ENCODE assay signal across 11 cellular contexts in genomic region chr9:73093740-73094379, GRCh38. TPM values are rescaled to one million over a fixed set of nuclear protein-coding genes. Genes with fewer than 3 reads are reported as not detected.
DNase-seq lines count a peak whose midpoint lies in the region; ATAC-seq, FAIRE-seq and TF ChIP-seq lines count a peak whose summit lies in the region.
"Had no signal": no experiment of that assay in that cellular context is flagged by ENCODE, and none has a peak within 500 bp of the region (broad histone marks: within the 10 kb centered on the region; RNA-seq: fewer than 3 reads in every experiment).

No MANE protein-coding gene starts in this region.

- CTCF ChIA-PET in CD4-positive, alpha-beta memory T cell (lab: Charles Lee; ENCODE audit: partially characterized antibody): interaction anchor here (1.7 to 4.4 kb wide), 2 partner anchors 12 kb away, joined by 3 to 14 read pairs; no protein-coding TSS in a partner anchor
- CTCF ChIA-PET in WTC11 (lab: Charles Lee): interaction anchor here (0.7 to 1.3 kb wide), 3 partner anchors 14 to 813 kb away, joined by 3 to 8 read pairs (median 3); no protein-coding TSS in a partner anchor

- no peak for ATAC-seq in pancreas
- no peak for ATAC-seq in GM19397 (IDR thresholded peaks at IDR 0.05; ENCODE audit: unreplicated experiment)
- ATAC-seq in WTC11: no peak

- H3K27me3 Mint-ChIP-seq in CD4-positive, alpha-beta memory T cell: peaks cover 0 to 3% of the 10 kb centered on the region in 2 donors
- no peaks in the 10 kb centered on the region for H3K27me3 Mint-ChIP-seq in WTC11 (ENCODE audit: low read depth)

- no peak overlapping the region for H3K27ac Mint-ChIP-seq in CD4-positive, alpha-beta memory T cell
- no peak overlapping the region for H3K27ac Mint-ChIP-seq in WTC11

- peak; percentile 23 for FAIRE-seq in pancreas (lab: Jason Lieb, UNC)

- peaks cover 2 to 5% (median 4%) of the 10 kb centered on the region in 4 donors for H3K4me1 Mint-ChIP-seq in CD4-positive, alpha-beta memory T cell
- H3K4me1 Mint-ChIP-seq in WTC11: peaks cover 6% of the 10 kb centered on the region; the same call in 1 of the 2 replicates

- peaks cover 10% of the 10 kb centered on the region for H3K4me1 ChIP-seq in CD4-positive, alpha-beta memory T cell (ENCODE audit: insufficient read depth, low read length)
- no peaks in the 10 kb centered on the region for H3K4me1 ChIP-seq in pancreas

- WGBS in pancreas, 2 donors: 66 to 73% methylated on average over 5 of the region's 5 CpGs

- no peaks in the 10 kb centered on the region for H3K9me3 ChIP-seq in CD4-positive, alpha-beta memory T cell (ENCODE audit: control insufficient read depth in 1 of 2, low read length in 2 of 2)
- no peaks in the 10 kb centered on the region for H3K9me3 ChIP-seq in pancreas

- no peak overlapping the region for H3K27ac ChIP-seq in CD4-positive, alpha-beta memory T cell (ENCODE audit: low read depth, low read length)
- H3K27ac ChIP-seq in pancreas: no peak overlapping the region

- H3K36me3 ChIP-seq in CD4-positive, alpha-beta memory T cell (ENCODE audit: insufficient read depth, low read length): no peaks in the 10 kb centered on the region
- no peaks in the 10 kb centered on the region for H3K36me3 ChIP-seq in pancreas

- DNase-seq in CD4-positive, alpha-beta memory T cell: no peak
- DNase-seq in LHCN-M2 (ENCODE audit: low read depth): peak; percentile 45
- DNase-seq in cardiac fibroblast (ENCODE audit: low read depth in 2 of 2): peak; percentile 20 to 56
- no peak for DNase-seq in pancreas
- no peak for DNase-seq in NOMO-1 (lab: John Stamatoyannopoulos, UW; ENCODE audit: unreplicated experiment in 2 of 2)
- DNase-seq in WTC11 (ENCODE audit: low spot score): no peak
- no peak for DNase-seq in activated gamma-delta T cell (lab: John Stamatoyannopoulos, UW)
- DNase-seq: effector CD4-positive, alpha-beta T cell; SHP77; stimulated activated CD4-positive, alpha-beta T cell treated with anti-CD3 and anti-CD28 coated beads, Interleukin-15, amount 100 ng/mL, for 24 hours had no signal

- no peaks in the 10 kb centered on the region for H3K27me3 ChIP-seq in CD4-positive, alpha-beta memory T cell (ENCODE audit: insufficient read depth, low read length)
- no peaks in the 10 kb centered on the region for H3K27me3 ChIP-seq in pancreas

- H3K4me3 Mint-ChIP-seq in CD4-positive, alpha-beta memory T cell: peak overlapping the region in 7 of 8 donors; percentile 39 to 84 (median 68)
- H3K4me3 Mint-ChIP-seq in WTC11: no peak overlapping the region

- H3K9me3 Mint-ChIP-seq in CD4-positive, alpha-beta memory T cell: no peaks in the 10 kb centered on the region
- H3K9me3 Mint-ChIP-seq in WTC11: no peaks in the 10 kb centered on the region

- peak overlapping the region in 1 of 2 donors; percentile 39 for H3K4me3 ChIP-seq in CD4-positive, alpha-beta memory T cell (ENCODE audit: low read length in 2 of 2)
- H3K4me3 ChIP-seq in cardiac fibroblast (replicated peaks in 1 of 2; ENCODE audit: low read depth in 2 of 2, low read length in 2 of 2): peak overlapping the region in 1 of 2 donors; percentile 18
- no peak overlapping the region for H3K4me3 ChIP-seq in pancreas

- H3K36me3 Mint-ChIP-seq in CD4-positive, alpha-beta memory T cell: no peaks in the 10 kb centered on the region
- H3K36me3 Mint-ChIP-seq in WTC11: no peaks in the 10 kb centered on the region

- TF ChIP-seq CTCF in cardiac fibroblast (IDR thresholded peaks at IDR 0.05; ENCODE audit: low read depth, low read length) (no peak), pancreas (IDR thresholded peaks at IDR 0.05) (no peak), WTC11 (IDR thresholded peaks at IDR 0.05) (no peak)

- POLR2A ChIA-PET in CD4-positive, alpha-beta memory T cell (lab: Charles Lee; ENCODE audit: partially characterized antibody): interaction anchor here (0.6 kb wide), 1 partner anchor 789 kb away, joined by 4 read pairs; no protein-coding TSS in a partner anchor
- POLR2A ChIA-PET in WTC11 (lab: Charles Lee): no interaction called here

- intact Hi-C loops in CD4-positive, alpha-beta memory T cell (cut with micrococcal nuclease): no loop called here
- intact Hi-C loops in pancreas (cut with DNase I): loop anchor here in 1 of 3 donors (10.0 kb wide), 1 partner anchor 81 kb away; no protein-coding TSS in a partner anchor

TF ChIP-seq in WTC11, 78 proteins besides CTCF, POLR2A, EP300 and RAD21:
- no peak for TF ChIP-seq USF2 (CRISPR knock-in tag; IDR thresholded peaks at IDR 0.05)
- no peak for TF ChIP-seq NR1H2 (CRISPR knock-in tag; IDR thresholded peaks at IDR 0.05)
- no peak for TF ChIP-seq HMGXB4 (CRISPR knock-in tag; IDR thresholded peaks at IDR 0.05)
- TF ChIP-seq ZNF138 (CRISPR knock-in tag; conservative IDR thresholded peaks at IDR 0.05): no peak
- TF ChIP-seq ARID4B (CRISPR knock-in tag; IDR thresholded peaks at IDR 0.05; ENCODE audit: borderline replicate concordance): no peak
- no peak for TF ChIP-seq MYBL2 (CRISPR knock-in tag; IDR thresholded peaks at IDR 0.05)
- no peak for TF ChIP-seq ZNF219 (CRISPR knock-in tag; IDR thresholded peaks at IDR 0.05; ENCODE audit: borderline replicate concordance)
- no peak for TF ChIP-seq FOXP4 (CRISPR knock-in tag; IDR thresholded peaks at IDR 0.05)

RNA-seq across cellular contexts. Expression of gene ANXA1, which starts 57.8 kb away (rescaled TPM):
- total RNA-seq in CD4-positive, alpha-beta memory T cell: 100 to 1,000 TPM; 324 to 335 TPM
- polyA plus RNA-seq in CD4-positive, alpha-beta memory T cell: 1,000 to 10,000 TPM in 1 of 2 donors, 100 to 1,000 TPM in 1; 621 to 1,202 TPM
- total RNA-seq in LHCN-M2 (2014; rRNA removed) (438 and 444 TPM in 2 replicates), pancreas (10 to 100 TPM in 3 of 6 donors, 1 to 10 TPM in 3; 4.6 to 36.6 (median 17.7) TPM), WTC11 (2021) (1.1 to 2.1 TPM (median 1.7 TPM) in 3 replicates)
- polyA plus RNA-seq in LHCN-M2 (2012): 279 TPM
- 10 to 100 TPM; 30.4 to 34.2 TPM for polyA plus RNA-seq in pancreas

Comparison
In these comparisons a context has a peak if more than half of its experiments do, and no peak if none do; other contexts are left out.
1. DNase-seq: peak in LHCN-M2 (single experiment) and cardiac fibroblast (2 of 2); none in CD4-positive, alpha-beta memory T cell (0 of 5), pancreas (0 of 6), NOMO-1 (0 of 2), WTC11 (single experiment) and activated gamma-delta T cell (single experiment).
2. RNA of gene ANXA1, which starts 57.8 kb away (total RNA-seq): 438 to 444 TPM in LHCN-M2 and 324 to 335 TPM in CD4-positive, alpha-beta memory T cell; 4.6 to 36.6 TPM in pancreas and 1.1 to 2.1 TPM in WTC11; every median in the first group is over 4 times any median in the second.